ENCODE assay signal across 18 cellular contexts in genomic region chr21:29305068-29305467, GRCh38. TPM values are rescaled to one million over a fixed set of nuclear protein-coding genes. Genes with fewer than 3 reads are reported as not detected.
A peak's percentile ranks its signal among the peaks of the same experiment; 100 is the strongest.
DNase-seq lines count a peak whose midpoint lies in the region; TF ChIP-seq lines count a peak whose summit lies in the region.
"Had no signal": no experiment of that assay in that cellular context is flagged by ENCODE, and none has a peak within 500 bp of the region (broad histone marks: within the 10 kb centered on the region; RNA-seq: fewer than 3 reads in every experiment).

No MANE protein-coding gene starts in this region.

- H3K36me3 Mint-ChIP-seq in HFFc6 (ENCODE audit: low read depth) = peaks cover 26% of the 10 kb centered on the region
- peaks cover 1% of the 10 kb centered on the region for H3K36me3 Mint-ChIP-seq in chondrocyte (ENCODE audit: low read depth)
- H3K36me3 Mint-ChIP-seq in neural progenitor cell = peaks cover 23% of the 10 kb centered on the region

- no peak overlapping the region for H3K4me2 ChIP-seq in neural progenitor cell
- H3K4me2 ChIP-seq: A549 had no signal

- DNase-seq in A673 (ENCODE audit: low spot score) = no peak
- DNase-seq in HFFc6 = no peak
- no peak for DNase-seq in chondrocyte (ENCODE audit: low spot score)
- no peak for DNase-seq in neural progenitor cell (ENCODE audit: low spot score)
- no peak for DNase-seq in SHP77 treated with DMSO at 0.1 percent for 48 hours (lab: John Stamatoyannopoulos, UW)
- DNase-seq in Kasumi-1 (lab: John Stamatoyannopoulos, UW) = no peak
- DNase-seq in NOMO-1 treated with dmso at 0.1 percent for 144 hours (lab: John Stamatoyannopoulos, UW; ENCODE audit: unreplicated experiment) = no peak
- DNase-seq in WERI-Rb-1 = no peak
- DNase-seq: activated CD4-positive, alpha-beta T cell treated with anti-CD3 and anti-CD28 coated beads, Interleukin-2, amount 50 U/mL, for 4 hours; activated T-cell treated with anti-CD3 and anti-CD28 coated beads, Interleukin-2, amount 50 U/mL, for 4 hours; MM.1S; NCI-H2029; NCI-H510A; stimulated activated CD4-positive, alpha-beta T cell treated with anti-CD3 and anti-CD28 coated beads, Interleukin-15, amount 100 ng/mL, for 24 hours; stomach had no signal

- no peaks in the 10 kb centered on the region; the same call in 1 of the 2 replicates for H3K27me3 Mint-ChIP-seq in HFFc6 (ENCODE audit: insufficient read depth)
- H3K27me3 Mint-ChIP-seq in chondrocyte (ENCODE audit: low read depth) = no peaks in the 10 kb centered on the region
- no peaks in the 10 kb centered on the region for H3K27me3 Mint-ChIP-seq in neural progenitor cell (ENCODE audit: insufficient read depth, low read depth)
- H3K27me3 Mint-ChIP-seq: activated naive CD8-positive, alpha-beta T cell; progenitor cell of endocrine pancreas had no signal

- peaks cover 4% of the 10 kb centered on the region for H3F3A ChIP-seq in neural progenitor cell (ENCODE audit: low read depth)

- H3K4me3 ChIP-seq in A673 (ENCODE audit: low read depth, low read length, poor library complexity, severe bottlenecking) (no peak overlapping the region), neural progenitor cell (no peak overlapping the region), WERI-Rb-1 (ENCODE audit: low read depth, low read length) (no peak overlapping the region)
- H3K4me3 ChIP-seq: A549, stomach had no signal

- no peaks in the 10 kb centered on the region for H3K9me3 ChIP-seq in A673 (ENCODE audit: low read depth, low read length, poor library complexity, severe bottlenecking)
- H3K9me3 ChIP-seq in neural progenitor cell (ENCODE audit: low read depth) = no peaks in the 10 kb centered on the region
- H3K9me3 ChIP-seq in WERI-Rb-1 (ENCODE audit: severe bottlenecking) = no peaks in the 10 kb centered on the region
- H3K9me3 ChIP-seq: A549, stomach had no signal

- peaks cover 91% of the 10 kb centered on the region for H3K4me1 ChIP-seq in A673 (ENCODE audit: insufficient read depth, low read length, poor library complexity, severe bottlenecking)
- peaks cover 12% of the 10 kb centered on the region for H3K4me1 ChIP-seq in neural progenitor cell

- H3K4me3 Mint-ChIP-seq in HFFc6 = peak overlapping the region; percentile 50
- H3K4me3 Mint-ChIP-seq in chondrocyte (ENCODE audit: unreplicated experiment) = no peak overlapping the region
- H3K4me3 Mint-ChIP-seq in neural progenitor cell = no peak overlapping the region

- H3K4me1 Mint-ChIP-seq in HFFc6 (ENCODE audit: low read depth) (peaks cover 96% of the 10 kb centered on the region), chondrocyte (ENCODE audit: low read depth) (peaks cover 87% of the 10 kb centered on the region), neural progenitor cell (peaks cover 23% of the 10 kb centered on the region)

- peak overlapping the region; percentile 8 for H3K27ac ChIP-seq in A673 (ENCODE audit: low read depth, low read length, poor library complexity, severe bottlenecking)
- peak overlapping the region; percentile 8 for H3K27ac ChIP-seq in neural progenitor cell
- H3K27ac ChIP-seq in WERI-Rb-1 = no peak overlapping the region
- H3K27ac ChIP-seq: A549 had no signal

- TF ChIP-seq CTCF in A673 (conservative IDR thresholded peaks at IDR 0.05; ENCODE audit: low read depth, low read length) (no peak), HFFc6 (IDR thresholded peaks at IDR 0.05) (no peak), chondrocyte (IDR thresholded peaks at IDR 0.05) (no peak), neural progenitor cell (IDR thresholded peaks at IDR 0.05) (no peak), WERI-Rb-1 (IDR thresholded peaks at IDR 0.05; ENCODE audit: low read depth, low read length) (no peak)

- no peak overlapping the region for H2AFZ ChIP-seq in neural progenitor cell (replicated peaks)

- H3K79me2 ChIP-seq in neural progenitor cell (ENCODE audit: low read depth) = peaks cover 100% of the 10 kb centered on the region

- H3K36me3 ChIP-seq in A673 (ENCODE audit: insufficient read depth, low read length, poor library complexity, severe bottlenecking) (no peaks in the 10 kb centered on the region), neural progenitor cell (no peaks in the 10 kb centered on the region), WERI-Rb-1 (peaks cover 19% of the 10 kb centered on the region)
- H3K36me3 ChIP-seq: stomach had no signal

- no peaks in the 10 kb centered on the region for H3K9me3 Mint-ChIP-seq in HFFc6
- no peaks in the 10 kb centered on the region for H3K9me3 Mint-ChIP-seq in chondrocyte (ENCODE audit: low read depth)
- H3K9me3 Mint-ChIP-seq in neural progenitor cell = peaks cover 12% of the 10 kb centered on the region
- H3K9me3 Mint-ChIP-seq: activated T-cell treated with anti-CD3 and anti-CD28 coated beads, Interleukin-2, amount 50 U/mL, for 4 hours had no signal

- CTCF ChIA-PET in A673 (lab: Charles Lee) = no interaction called here

- intact Hi-C loops in A673 (cut with micrococcal nuclease; ENCODE audit: unreplicated experiment) = no loop called here

- POLR2A ChIA-PET in A673 (lab: Charles Lee; ENCODE audit: low non-redundant PET) = interaction anchor here (0.7 kb wide), 1 partner anchor 14 kb away, joined by 3 read pairs; no protein-coding TSS in a partner anchor

- H3K9ac ChIP-seq in neural progenitor cell = no peak overlapping the region

- H3K27me3 ChIP-seq in A673 (replicated peaks; ENCODE audit: insufficient read depth, low read depth, low read length, poor library complexity) (no peaks in the 10 kb centered on the region), neural progenitor cell (no peaks in the 10 kb centered on the region), WERI-Rb-1 (ENCODE audit: insufficient read depth, low read depth, severe bottlenecking) (no peaks in the 10 kb centered on the region)
- H3K27me3 ChIP-seq: stomach had no signal

- BruUV-seq in A673 (replicated peaks; lab: Mats Ljungman, UMichigan) = no TSS peak

- H4K20me1 ChIP-seq in neural progenitor cell (ENCODE audit: low read depth) = peaks cover 77% of the 10 kb centered on the region

- H3K27ac Mint-ChIP-seq in HFFc6 (peak overlapping the region; percentile 76; the same call in 1 of the 2 replicates), chondrocyte (ENCODE audit: unreplicated experiment) (peak overlapping the region; percentile 59), neural progenitor cell (no peak overlapping the region)

RNA-seq across cellular contexts. Expression of gene BACH1, which starts 6.3 kb away (rescaled TPM):
- 99.5 and 103 TPM in 2 replicates for total RNA-seq in A673 (2021)
- total RNA-seq in HFFc6 (2021; fragmentation: NEBNext Ultra II Directional; extraction: Animal tissue kit (Norgen Biotek cat#: 25700)) = 10 to 100 TPM; 47.3 to 53.5 (median 53.1) TPM
- 85.4 to 123 TPM (median 120 TPM) in 3 replicates for total RNA-seq in chondrocyte
- total RNA-seq in neural progenitor cell (ENCODE audit: low replicate concordance) = 48.4 and 93.8 TPM in 2 replicates
